ENCODE assay signal across 1 cellular context in genomic region chr12:100199347-100200136, GRCh38.
TF ChIP-seq lines count a peak whose summit lies in the region.

No MANE protein-coding gene starts in this region.

TF ChIP-seq in GM12878, 131 proteins besides CTCF, POLR2A, EP300 and RAD21 (continued from another document and continues in another):
- TF ChIP-seq, protein P1, sequence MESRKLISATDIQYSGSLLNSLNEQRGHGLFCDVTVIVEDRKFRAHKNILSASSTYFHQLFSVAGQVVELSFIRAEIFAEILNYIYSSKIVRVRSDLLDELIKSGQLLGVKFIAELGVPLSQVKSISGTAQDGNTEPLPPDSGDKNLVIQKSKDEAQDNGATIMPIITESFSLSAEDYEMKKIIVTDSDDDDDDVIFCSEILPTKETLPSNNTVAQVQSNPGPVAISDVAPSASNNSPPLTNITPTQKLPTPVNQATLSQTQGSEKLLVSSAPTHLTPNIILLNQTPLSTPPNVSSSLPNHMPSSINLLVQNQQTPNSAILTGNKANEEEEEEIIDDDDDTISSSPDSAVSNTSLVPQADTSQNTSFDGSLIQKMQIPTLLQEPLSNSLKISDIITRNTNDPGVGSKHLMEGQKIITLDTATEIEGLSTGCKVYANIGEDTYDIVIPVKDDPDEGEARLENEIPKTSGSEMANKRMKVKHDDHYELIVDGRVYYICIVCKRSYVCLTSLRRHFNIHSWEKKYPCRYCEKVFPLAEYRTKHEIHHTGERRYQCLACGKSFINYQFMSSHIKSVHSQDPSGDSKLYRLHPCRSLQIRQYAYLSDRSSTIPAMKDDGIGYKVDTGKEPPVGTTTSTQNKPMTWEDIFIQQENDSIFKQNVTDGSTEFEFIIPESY (IDR thresholded peaks at IDR 0.05) = no peak
- TF ChIP-seq RELA (IDR thresholded peaks at IDR 0.05; ENCODE audit: borderline replicate concordance, partially characterized antibody) = no peak
- TF ChIP-seq ZBTB11 (CRISPR knock-in tag; IDR thresholded peaks at IDR 0.05) = no peak
- no peak for TF ChIP-seq SIX5 (IDR thresholded peaks at IDR 0.05; ENCODE audit: low read depth, low read length, severe bottlenecking)
- no peak for TF ChIP-seq FOXM1 (IDR thresholded peaks at IDR 0.05; ENCODE audit: low read depth, low read length)
- TF ChIP-seq EGR1 (IDR thresholded peaks at IDR 0.05; ENCODE audit: borderline replicate concordance in 1 of 2, low read depth in 2 of 2, low read length in 2 of 2) = 0 out of 3 replicates have a peak, but pooled peaks of 1 of the 2 experiments have one; percentile 54
- TF ChIP-seq POU2F2 (IDR thresholded peaks at IDR 0.05; ENCODE audit: borderline replicate concordance, low read depth, low read length) = no peak
- 0 out of 2 replicates have a peak, but pooled peaks have one; percentile 23 for TF ChIP-seq TCF12 (IDR thresholded peaks at IDR 0.05; ENCODE audit: low read depth, low read length)
- TF ChIP-seq SUPT20H (IDR thresholded peaks at IDR 0.05; ENCODE audit: borderline replicate concordance, control insufficient read depth, low read depth, low read length) = no peak
- no peak for TF ChIP-seq ZNF274 (IDR thresholded peaks at IDR 0.05; ENCODE audit: insufficient read depth, insufficient read length)
- no peak for TF ChIP-seq E2F8 (IDR thresholded peaks at IDR 0.05; ENCODE audit: low read depth, partially characterized antibody)
- TF ChIP-seq NFIC (IDR thresholded peaks at IDR 0.05; ENCODE audit: low read depth, low read length) = no peak
- TF ChIP-seq CHD4 (IDR thresholded peaks at IDR 0.05) = no peak
- TF ChIP-seq TAF1 (IDR thresholded peaks at IDR 0.05; ENCODE audit: borderline replicate concordance, low read depth, low read length) = no peak
- TF ChIP-seq GATAD2B (conservative IDR thresholded peaks at IDR 0.05; ENCODE audit: low read depth) = no peak; the same call in 1 of the 2 replicates
- no peak for TF ChIP-seq SP1 (IDR thresholded peaks at IDR 0.05; ENCODE audit: low read depth, low read length)
- TF ChIP-seq DPF2 (IDR thresholded peaks at IDR 0.05) = peak; percentile 55; the same call in 1 of the 2 replicates
- TF ChIP-seq ZBED1 (IDR thresholded peaks at IDR 0.05; ENCODE audit: borderline replicate concordance) = no peak
- no peak for TF ChIP-seq FOXK2 (IDR thresholded peaks at IDR 0.05)
- 0 out of 2 replicates have a peak, but pooled peaks have one; percentile 3 for TF ChIP-seq CREB1 (IDR thresholded peaks at IDR 0.05; ENCODE audit: low read depth)
- TF ChIP-seq KAT2A (conservative IDR thresholded peaks at IDR 0.05; ENCODE audit: control insufficient read depth, low read depth, low read length) = no peak
- no peak; the same call in 1 of the 2 replicates for TF ChIP-seq NKRF (conservative IDR thresholded peaks at IDR 0.05)
- TF ChIP-seq NBN (IDR thresholded peaks at IDR 0.05) = no peak
- TF ChIP-seq, protein P2, sequence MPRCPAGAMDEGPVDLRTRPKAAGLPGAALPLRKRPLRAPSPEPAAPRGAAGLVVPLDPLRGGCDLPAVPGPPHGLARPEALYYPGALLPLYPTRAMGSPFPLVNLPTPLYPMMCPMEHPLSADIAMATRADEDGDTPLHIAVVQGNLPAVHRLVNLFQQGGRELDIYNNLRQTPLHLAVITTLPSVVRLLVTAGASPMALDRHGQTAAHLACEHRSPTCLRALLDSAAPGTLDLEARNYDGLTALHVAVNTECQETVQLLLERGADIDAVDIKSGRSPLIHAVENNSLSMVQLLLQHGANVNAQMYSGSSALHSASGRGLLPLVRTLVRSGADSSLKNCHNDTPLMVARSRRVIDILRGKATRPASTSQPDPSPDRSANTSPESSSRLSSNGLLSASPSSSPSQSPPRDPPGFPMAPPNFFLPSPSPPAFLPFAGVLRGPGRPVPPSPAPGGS (IDR thresholded peaks at IDR 0.05; ENCODE audit: borderline replicate concordance, insufficient read depth, low read depth, low read length, poor library complexity, severe bottlenecking) = no peak
- 0 out of 2 replicates have a peak, but pooled peaks have one; percentile 13 for TF ChIP-seq NRF1 (conservative IDR thresholded peaks at IDR 0.05; ENCODE audit: low read depth, low read length)
- no peak for TF ChIP-seq NFXL1 (IDR thresholded peaks at IDR 0.05; ENCODE audit: borderline replicate concordance)
- TF ChIP-seq, protein P3, sequence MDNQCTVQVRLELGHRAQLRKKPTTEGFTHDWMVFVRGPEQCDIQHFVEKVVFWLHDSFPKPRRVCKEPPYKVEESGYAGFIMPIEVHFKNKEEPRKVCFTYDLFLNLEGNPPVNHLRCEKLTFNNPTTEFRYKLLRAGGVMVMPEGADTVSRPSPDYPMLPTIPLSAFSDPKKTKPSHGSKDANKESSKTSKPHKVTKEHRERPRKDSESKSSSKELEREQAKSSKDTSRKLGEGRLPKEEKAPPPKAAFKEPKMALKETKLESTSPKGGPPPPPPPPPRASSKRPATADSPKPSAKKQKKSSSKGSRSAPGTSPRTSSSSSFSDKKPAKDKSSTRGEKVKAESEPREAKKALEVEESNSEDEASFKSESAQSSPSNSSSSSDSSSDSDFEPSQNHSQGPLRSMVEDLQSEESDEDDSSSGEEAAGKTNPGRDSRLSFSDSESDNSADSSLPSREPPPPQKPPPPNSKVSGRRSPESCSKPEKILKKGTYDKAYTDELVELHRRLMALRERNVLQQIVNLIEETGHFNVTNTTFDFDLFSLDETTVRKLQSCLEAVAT (IDR thresholded peaks at IDR 0.05) = no peak
- no peak for TF ChIP-seq SIN3A (IDR thresholded peaks at IDR 0.05; ENCODE audit: low read depth, low read length)
- no peak for TF ChIP-seq ESRRA (IDR thresholded peaks at IDR 0.05; ENCODE audit: low read length)
- no peak for TF ChIP-seq PML (IDR thresholded peaks at IDR 0.05; ENCODE audit: low read length)
- TF ChIP-seq HDAC2 (IDR thresholded peaks at IDR 0.05) = no peak
- TF ChIP-seq BMI1 (IDR thresholded peaks at IDR 0.05; ENCODE audit: borderline replicate concordance) = no peak
- TF ChIP-seq, protein P4, sequence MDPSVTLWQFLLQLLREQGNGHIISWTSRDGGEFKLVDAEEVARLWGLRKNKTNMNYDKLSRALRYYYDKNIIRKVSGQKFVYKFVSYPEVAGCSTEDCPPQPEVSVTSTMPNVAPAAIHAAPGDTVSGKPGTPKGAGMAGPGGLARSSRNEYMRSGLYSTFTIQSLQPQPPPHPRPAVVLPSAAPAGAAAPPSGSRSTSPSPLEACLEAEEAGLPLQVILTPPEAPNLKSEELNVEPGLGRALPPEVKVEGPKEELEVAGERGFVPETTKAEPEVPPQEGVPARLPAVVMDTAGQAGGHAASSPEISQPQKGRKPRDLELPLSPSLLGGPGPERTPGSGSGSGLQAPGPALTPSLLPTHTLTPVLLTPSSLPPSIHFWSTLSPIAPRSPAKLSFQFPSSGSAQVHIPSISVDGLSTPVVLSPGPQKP (IDR thresholded peaks at IDR 0.05; ENCODE audit: low read depth, low read length) = no peak
- no peak for TF ChIP-seq IKZF2 (IDR thresholded peaks at IDR 0.05)
- 0 out of 2 replicates have a peak, but pooled peaks have one; percentile 28 for TF ChIP-seq PAX5 (IDR thresholded peaks at IDR 0.05; ENCODE audit: borderline replicate concordance, low read depth, low read length)
- no peak for TF ChIP-seq ZNF384 (IDR thresholded peaks at IDR 0.05; ENCODE audit: borderline replicate concordance, low read depth, low read length)
- no peak for TF ChIP-seq SKIL (IDR thresholded peaks at IDR 0.05; ENCODE audit: low read depth, poor library complexity, severe bottlenecking)
- TF ChIP-seq HDAC6 (IDR thresholded peaks at IDR 0.05; ENCODE audit: unreplicated experiment) = no peak
- peak; percentile 88 for TF ChIP-seq HDGF (IDR thresholded peaks at IDR 0.05)
- no peak for TF ChIP-seq TBL1XR1 (IDR thresholded peaks at IDR 0.05; ENCODE audit: low read depth, low read length)
- TF ChIP-seq RAD51 (IDR thresholded peaks at IDR 0.05) = no peak
- TF ChIP-seq NR2C1 (IDR thresholded peaks at IDR 0.05) = no peak
- TF ChIP-seq, protein P5, sequence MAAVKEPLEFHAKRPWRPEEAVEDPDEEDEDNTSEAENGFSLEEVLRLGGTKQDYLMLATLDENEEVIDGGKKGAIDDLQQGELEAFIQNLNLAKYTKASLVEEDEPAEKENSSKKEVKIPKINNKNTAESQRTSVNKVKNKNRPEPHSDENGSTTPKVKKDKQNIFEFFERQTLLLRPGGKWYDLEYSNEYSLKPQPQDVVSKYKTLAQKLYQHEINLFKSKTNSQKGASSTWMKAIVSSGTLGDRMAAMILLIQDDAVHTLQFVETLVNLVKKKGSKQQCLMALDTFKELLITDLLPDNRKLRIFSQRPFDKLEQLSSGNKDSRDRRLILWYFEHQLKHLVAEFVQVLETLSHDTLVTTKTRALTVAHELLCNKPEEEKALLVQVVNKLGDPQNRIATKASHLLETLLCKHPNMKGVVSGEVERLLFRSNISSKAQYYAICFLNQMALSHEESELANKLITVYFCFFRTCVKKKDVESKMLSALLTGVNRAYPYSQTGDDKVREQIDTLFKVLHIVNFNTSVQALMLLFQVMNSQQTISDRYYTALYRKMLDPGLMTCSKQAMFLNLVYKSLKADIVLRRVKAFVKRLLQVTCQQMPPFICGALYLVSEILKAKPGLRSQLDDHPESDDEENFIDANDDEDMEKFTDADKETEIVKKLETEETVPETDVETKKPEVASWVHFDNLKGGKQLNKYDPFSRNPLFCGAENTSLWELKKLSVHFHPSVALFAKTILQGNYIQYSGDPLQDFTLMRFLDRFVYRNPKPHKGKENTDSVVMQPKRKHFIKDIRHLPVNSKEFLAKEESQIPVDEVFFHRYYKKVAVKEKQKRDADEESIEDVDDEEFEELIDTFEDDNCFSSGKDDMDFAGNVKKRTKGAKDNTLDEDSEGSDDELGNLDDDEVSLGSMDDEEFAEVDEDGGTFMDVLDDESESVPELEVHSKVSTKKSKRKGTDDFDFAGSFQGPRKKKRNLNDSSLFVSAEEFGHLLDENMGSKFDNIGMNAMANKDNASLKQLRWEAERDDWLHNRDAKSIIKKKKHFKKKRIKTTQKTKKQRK (IDR thresholded peaks at IDR 0.05; ENCODE audit: low read depth, low read length) = no peak
